8 cellular contexts compared by ENCODE assay signal in the genomic region with DNA sequence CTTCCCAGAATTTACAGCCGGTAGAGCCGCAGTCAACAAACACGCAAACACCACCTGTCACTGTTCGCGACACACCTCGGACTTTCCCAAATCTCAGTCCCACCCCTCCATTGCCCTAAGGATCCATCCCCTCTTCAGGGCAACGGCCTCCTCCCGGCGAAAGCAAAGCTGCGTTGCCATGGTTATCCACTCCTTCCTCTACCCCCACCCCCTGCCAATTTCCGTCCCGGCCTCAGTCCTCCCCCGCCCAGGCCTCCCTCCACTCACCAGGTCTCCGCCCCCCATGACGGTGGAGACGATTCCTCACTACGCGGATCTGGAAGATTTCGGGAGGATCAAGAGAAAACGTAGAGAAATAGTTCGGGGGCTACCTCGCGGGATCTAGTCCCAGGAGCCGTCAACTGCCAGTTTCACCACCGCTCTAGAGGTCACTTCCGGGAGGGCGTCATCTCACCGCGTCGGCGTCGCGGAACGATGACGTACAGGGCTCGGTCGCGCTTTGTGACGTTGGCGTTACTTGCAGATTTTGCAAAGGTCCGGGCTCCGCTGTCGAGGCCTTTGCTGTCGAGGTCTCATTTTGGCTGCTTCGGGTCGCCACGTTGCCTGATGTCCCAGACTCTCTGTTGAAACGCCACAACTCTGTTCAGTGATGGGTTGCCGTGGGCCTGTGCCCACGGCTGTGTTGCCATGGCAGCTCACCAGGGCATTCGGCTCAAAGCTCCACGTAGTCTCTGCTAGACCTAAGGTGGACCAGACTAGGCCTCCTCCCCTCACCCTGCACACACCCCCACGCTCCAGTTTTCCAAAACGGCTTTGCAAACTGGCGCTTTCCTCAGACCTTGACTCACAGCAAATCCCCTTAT. TPM values are rescaled to one million over a fixed set of nuclear protein-coding genes. Genes with fewer than 3 reads are reported as not detected.
DNase-seq lines count a peak whose midpoint lies in the region; ATAC-seq lines count a peak whose summit lies in the region.

A gene (minus strand): TSS at position 423 of the 863 bp plus-strand sequence. CDS start 138 bp downstream, at position 285.

- peak; percentile 74 for ATAC-seq in GM19463 (IDR thresholded peaks at IDR 0.05; ENCODE audit: unreplicated experiment)

- DNase-seq in CD1c-positive myeloid dendritic cell (ENCODE audit: extremely low spot score) (peak; percentile 99), HT-29 (ENCODE audit: low spot score) (peak; percentile 100), lung microvascular endothelial cell (ENCODE audit: low read depth in 2 of 2) (peak; percentile 97 to 98)
- peak; percentile 85 for DNase-seq in NK-92 treated with Interleukin-12 subunit alpha and Interleukin-12 subunit beta, amount 100 ng/mL, for 24 hours (lab: John Stamatoyannopoulos, UW)
- peak; percentile 100 for DNase-seq in activated CD8-positive, alpha-beta memory T cell treated with anti-CD3 and anti-CD28 coated beads for 24 hours
- DNase-seq in effector CD4-positive, alpha-beta T cell: peak; percentile 91
- peak; percentile 90 to 95 (median 93) for DNase-seq in stimulated activated CD4-positive, alpha-beta T cell treated with anti-CD3 and anti-CD28 coated beads, TNF-alpha, amount 100 ng/mL, for 4 hours (ENCODE audit: low read depth in 3 of 3)

RNA-seq across cellular contexts. Expression of the gene that starts here (rescaled TPM):
- 28.7 and 33.9 TPM in 2 replicates for total RNA-seq in HT-29 (2014; rRNA removed; shearing (Covaris generic))
- 6.1 and 7.5 TPM in 2 replicates for total RNA-seq in lung microvascular endothelial cell

Comparison
In these comparisons a context has a peak if more than half of its experiments do, and no peak if none do; other contexts are left out.
1. Peak in every context shown above with its lines: DNase-seq and ATAC-seq.